In genomic region chr4:8939160-8939855, GRCh38 we compare ENCODE assay signal across 16 cellular contexts.
"Had no signal": no experiment of that assay in that cellular context is flagged by ENCODE, and none has a peak within 500 bp of the region (broad histone marks: within the 10 kb centered on the region; RNA-seq: fewer than 3 reads in every experiment).

No MANE protein-coding gene starts in this region.

- H3K4me1 Mint-ChIP-seq: immature natural killer cell had no signal

- H3K4me3 ChIP-seq: transverse colon had no signal

- DNase-seq: activated CD4-positive, alpha-beta T cell treated with anti-CD3 and anti-CD28 coated beads for 4 hours; activated CD8-positive, alpha-beta memory T cell treated with anti-CD3 and anti-CD28 coated beads, Interleukin-2, amount 50 U/mL, for 4 hours; activated CD8-positive, alpha-beta T cell treated with anti-CD3 and anti-CD28 coated beads, Interleukin-2, amount 10 ng/mL, durations not matched to agents 7 days and 5 days; activated gamma-delta T cell; activated T-cell treated with anti-CD3 and anti-CD28 coated beads, Interleukin-2, amount 50 U/mL, for 48 hours; amniotic stem cell; hypothalamus; immature natural killer cell; posterior cingulate gyrus; stimulated activated CD4-positive, alpha-beta T cell treated with anti-CD3 and anti-CD28 coated beads, Interleukin-15, amount 100 ng/mL, for 24 hours; stimulated activated CD4-positive, alpha-beta T cell treated with anti-CD3 and anti-CD28 coated beads, Interleukin-4, amount 100 ng/mL, for 1 hour; stimulated activated naive CD4-positive, alpha-beta T cell treated with Interleukin-2 at 50 U/mL for 16 hours; T-helper 2 cell; transverse colon had no signal

- H3K36me3 ChIP-seq: transverse colon had no signal

- H3K27ac ChIP-seq: transverse colon had no signal

- ATAC-seq: activated CD8-positive, alpha-beta T cell treated with anti-CD3 and anti-CD28 coated beads, Interleukin-2, amount 10 ng/mL, durations not matched to agents 7 days and 5 days; esophagus mucosa had no signal

- H3K27ac Mint-ChIP-seq: activated CD8-positive, alpha-beta T cell treated with anti-CD3 and anti-CD28 coated beads, Interleukin-2, amount 10 ng/mL, durations not matched to agents 7 days and 5 days; activated naive CD8-positive, alpha-beta T cell; immature natural killer cell had no signal

- H3K36me3 Mint-ChIP-seq: activated naive CD8-positive, alpha-beta T cell; immature natural killer cell had no signal

- H3K4me3 Mint-ChIP-seq: activated CD8-positive, alpha-beta T cell treated with anti-CD3 and anti-CD28 coated beads, Interleukin-2, amount 10 ng/mL, durations not matched to agents 7 days and 5 days; activated naive CD8-positive, alpha-beta T cell; immature natural killer cell had no signal
